ENCODE assay signal across 9 cellular contexts in genomic region chr11:101442171-101442570, GRCh38.
A peak's percentile ranks its signal among the peaks of the same experiment; 100 is the strongest.
DNase-seq lines count a peak whose midpoint lies in the region; ATAC-seq and TF ChIP-seq lines count a peak whose summit lies in the region.
"Had no signal": no experiment of that assay in that cellular context is flagged by ENCODE, and none has a peak within 500 bp of the region (broad histone marks: within the 10 kb centered on the region; RNA-seq: fewer than 3 reads in every experiment).

No MANE protein-coding gene starts in this region.

- H3K9me3 ChIP-seq in esophagus muscularis mucosa (no peaks in the 10 kb centered on the region), lower lobe of right lung (no peaks in the 10 kb centered on the region), aorta (ENCODE audit: control insufficient read depth, low read length) (no peaks in the 10 kb centered on the region)

- intact Hi-C loops in esophagus muscularis mucosa (cut with DNase I) (loop anchor here (5.0 kb wide), 1 partner anchor 140 kb away; the partner anchor contains the start of gene TRPC6), lower lobe of right lung (cut with DNase I) (no loop called here), aorta (cut with DNase I) (no loop called here)

- H3K4me1 ChIP-seq in esophagus muscularis mucosa (peaks cover 12 to 49% (median 35%) of the 10 kb centered on the region in 4 donors), lower lobe of right lung (peaks cover 14% of the 10 kb centered on the region), aorta (ENCODE audit: control insufficient read depth in 1 of 2, insufficient read depth in 2 of 2, low read length in 2 of 2) (no peaks in the 10 kb centered on the region)

- H3K27ac ChIP-seq in esophagus muscularis mucosa (replicated peaks in 1 of 4) (peak overlapping the region; percentile 6 to 57 (median 22)), lower lobe of right lung (peak overlapping the region; percentile 50), aorta (ENCODE audit: low read depth in 1 of 2, low read length in 2 of 2) (peak overlapping the region; percentile 87 to 93)

- H3K27me3 ChIP-seq in esophagus muscularis mucosa (no peaks in the 10 kb centered on the region), lower lobe of right lung (ENCODE audit: low read depth) (no peaks in the 10 kb centered on the region), aorta (ENCODE audit: control insufficient read depth in 1 of 2, insufficient read depth in 2 of 2, low read length in 1 of 2) (no peaks in the 10 kb centered on the region)

- H3K4me3 ChIP-seq in esophagus muscularis mucosa, result no peak overlapping the region
- no peak overlapping the region for H3K4me3 ChIP-seq in lower lobe of right lung
- H3K4me3 ChIP-seq in aorta (ENCODE audit: low read length in 2 of 2), result no peak overlapping the region

- TF ChIP-seq CTCF in esophagus muscularis mucosa (IDR thresholded peaks at IDR 0.05) (no peak), lower lobe of right lung (IDR thresholded peaks at IDR 0.05) (no peak)

- TF ChIP-seq POLR2A in esophagus muscularis mucosa (IDR thresholded peaks at IDR 0.05; ENCODE audit: low read depth), result no peak

- peak in 1 of 2 donors; percentile 35 for ATAC-seq in lower lobe of right lung
- ATAC-seq in aorta (ENCODE audit: low FRiP score), result peak; percentile 80
- ATAC-seq: activated T-cell treated with anti-CD3 and anti-CD28 coated beads, Interleukin-2, amount 50 U/mL, for 72 hours had no signal

- WGBS in esophagus muscularis mucosa, result 78% methylated on average over 4 of the region's 4 CpGs
- 6 to 7% methylated on average over 4 of the region's 4 CpGs for WGBS in aorta, 2 donors

- peak; percentile 69 for DNase-seq in LHCN-M2 (ENCODE audit: low read depth)
- DNase-seq in esophagus muscularis mucosa (ENCODE audit: extremely low spot score), result no peak
- no peak for DNase-seq in lower lobe of right lung
- no peak for DNase-seq in aorta
- no peak for DNase-seq in nucleus accumbens (lab: John Stamatoyannopoulos, UW)
- DNase-seq in HPDE6-E6E7 (ENCODE audit: extremely low spot score), result no peak
- DNase-seq in activated CD4-positive, alpha-beta T cell treated with anti-CD3 and anti-CD28 coated beads, Interleukin-2, amount 50 U/mL, for 1 hour, result no peak
- DNase-seq: activated CD4-positive, alpha-beta T cell treated with anti-CD3 and anti-CD28 coated beads for 1 hour; activated T-cell treated with anti-CD3 and anti-CD28 coated beads, Interleukin-2, amount 50 U/mL, for 72 hours had no signal

- no peaks in the 10 kb centered on the region for H3K36me3 ChIP-seq in esophagus muscularis mucosa
- H3K36me3 ChIP-seq in lower lobe of right lung, result no peaks in the 10 kb centered on the region
- H3K36me3 ChIP-seq in aorta (ENCODE audit: control insufficient read depth in 1 of 2, insufficient read depth in 2 of 2, low read length in 1 of 2), result no peaks in the 10 kb centered on the region

- no peak for TF ChIP-seq EP300 in esophagus muscularis mucosa (IDR thresholded peaks at IDR 0.05)

Comparison
In these comparisons a context has a peak if more than half of its experiments do, and no peak if none do; other contexts are left out.
1. H3K27ac ChIP-seq: peak in every context shown above with its lines; median percentile 90 in aorta; 50 in lower lobe of right lung; 22 in esophagus muscularis mucosa.